In the genomic region with DNA sequence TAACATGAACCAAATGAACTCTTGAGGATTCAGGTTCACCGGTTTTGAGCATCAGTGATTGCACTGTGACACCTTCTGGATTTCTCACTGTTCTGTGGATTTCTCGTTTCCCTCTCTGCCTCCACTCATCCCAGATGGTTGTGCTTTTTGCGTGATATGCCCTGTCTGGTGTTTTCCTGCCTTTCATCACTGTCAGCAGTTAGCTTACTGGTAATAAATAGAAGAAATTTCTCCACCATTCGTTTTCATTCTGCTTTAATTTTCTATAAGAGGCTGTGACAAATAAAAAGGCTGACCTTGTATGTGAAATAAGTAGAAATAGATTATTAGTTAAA, we compare ENCODE assay signal across 24 cellular contexts. TPM values are rescaled to one million over a fixed set of nuclear protein-coding genes. Genes with fewer than 3 reads are reported as not detected.
DNase-seq lines count a peak whose midpoint lies in the region; ATAC-seq and TF ChIP-seq lines count a peak whose summit lies in the region.
"Had no signal": no experiment of that assay in that cellular context is flagged by ENCODE, and none has a peak within 500 bp of the region (broad histone marks: within the 10 kb centered on the region; RNA-seq: fewer than 3 reads in every experiment).

No MANE protein-coding gene starts in this region.

- H3K27ac ChIP-seq in SK-N-SH (ENCODE audit: low read depth in 2 of 2, low read length in 1 of 2) (peak overlapping the region in 1 of 2 experiments; percentile 91; a peak in 2 of 4 replicates), right cardiac atrium (ENCODE audit: low read length) (no peak overlapping the region)
- H3K27ac ChIP-seq: PC-9, RWPE1 had no signal

- WGBS in SK-N-SH (ENCODE audit: low lambda C conversion rate): 74% methylated on average over 4 of the region's 4 CpGs
- WGBS in right cardiac atrium: 77% methylated on average over 4 of the region's 4 CpGs

- H3K36me3 ChIP-seq in SK-N-SH (replicated peaks in 1 of 2; ENCODE audit: control insufficient read depth in 1 of 2, insufficient read depth in 2 of 2, low read length in 1 of 2): peaks cover 6 to 9% of the 10 kb centered on the region in 2 experiments
- H3K36me3 ChIP-seq: BE2C had no signal

- no peak for TF ChIP-seq EP300 in SK-N-SH (IDR thresholded peaks at IDR 0.05; ENCODE audit: borderline replicate concordance in 1 of 2, low read depth in 1 of 2, low read length in 1 of 2)

- DNase-seq in SK-N-SH (no peak), chondrocyte (ENCODE audit: low spot score) (no peak), fibroblast of villous mesenchyme (ENCODE audit: low read depth) (peak; percentile 36), SHP77 (lab: John Stamatoyannopoulos, UW) (no peak), right cardiac atrium (no peak)
- no peak for DNase-seq in activated CD4-positive, alpha-beta memory T cell treated with anti-CD3 and anti-CD28 coated beads for 36 hours
- DNase-seq: 8988T, BE2C, EL, GF-D8, H7, KBM-7, NCI-H1092, NCI-H1436, NCI-H187 treated with DMSO at 0.1 percent for 48 hours, NCI-H2107, NCI-H226, NCI-H510A treated with DMSO at 0.1 percent for 48 hours, NCI-H748 treated with DMSO at 0.1 percent for 48 hours, PC-9, SIG-M5 had no signal

- TF ChIP-seq RAD21 in SK-N-SH (IDR thresholded peaks at IDR 0.05; ENCODE audit: low read length): no peak

- H3K4me1 ChIP-seq in SK-N-SH (ENCODE audit: control insufficient read depth in 1 of 2, insufficient read depth in 2 of 2, low read depth in 1 of 2, low read length in 1 of 2) (peaks cover 8 to 23% of the 10 kb centered on the region in 2 experiments), right cardiac atrium (ENCODE audit: control insufficient read depth, insufficient read depth, low read length) (peaks cover 3% of the 10 kb centered on the region)
- H3K4me1 ChIP-seq: BE2C had no signal

- H3K27me3 ChIP-seq in SK-N-SH (ENCODE audit: insufficient read depth) (no peaks in the 10 kb centered on the region), right cardiac atrium (ENCODE audit: control insufficient read depth, insufficient read depth) (no peaks in the 10 kb centered on the region)
- H3K27me3 ChIP-seq: BE2C had no signal

- H4K20me1 ChIP-seq in SK-N-SH (ENCODE audit: insufficient read depth): no peaks in the 10 kb centered on the region

- H3K4me3 ChIP-seq in SK-N-SH (ENCODE audit: low read depth in 2 of 2, low read length in 1 of 2) (no peak overlapping the region), fibroblast of villous mesenchyme (ENCODE audit: low read depth, low read length) (no peak overlapping the region), right cardiac atrium (ENCODE audit: low read length) (no peak overlapping the region)
- H3K4me3 ChIP-seq: PC-9 had no signal

- peaks cover 58% of the 10 kb centered on the region for H3K4me1 Mint-ChIP-seq in chondrocyte (ENCODE audit: low read depth)
- H3K4me1 Mint-ChIP-seq in activated CD4-positive, alpha-beta memory T cell treated with anti-CD3 and anti-CD28 coated beads for 36 hours (ENCODE audit: low read depth): peaks cover 42% of the 10 kb centered on the region

- H2AFZ ChIP-seq in SK-N-SH (ENCODE audit: low read depth): no peak overlapping the region
- H2AFZ ChIP-seq: PC-9 had no signal

- H3K27ac Mint-ChIP-seq in chondrocyte (ENCODE audit: unreplicated experiment): peak overlapping the region; percentile 92
- H3K27ac Mint-ChIP-seq in activated CD4-positive, alpha-beta memory T cell treated with anti-CD3 and anti-CD28 coated beads for 36 hours: no peak overlapping the region

- H3K9ac ChIP-seq in SK-N-SH: 0 out of 2 replicates have a peak overlapping the region, but pooled peaks have one; percentile 1

- no peak for TF ChIP-seq CTCF in SK-N-SH (IDR thresholded peaks at IDR 0.05)
- no peak for TF ChIP-seq CTCF in chondrocyte (IDR thresholded peaks at IDR 0.05)
- TF ChIP-seq CTCF in fibroblast of villous mesenchyme (IDR thresholded peaks at IDR 0.05; ENCODE audit: insufficient read depth, low read depth, low read length): no peak

- no peaks in the 10 kb centered on the region for H3K9me2 ChIP-seq in SK-N-SH

- H3K4me3 Mint-ChIP-seq in chondrocyte (ENCODE audit: unreplicated experiment): no peak overlapping the region
- H3K4me3 Mint-ChIP-seq in activated CD4-positive, alpha-beta memory T cell treated with anti-CD3 and anti-CD28 coated beads for 36 hours: no peak overlapping the region

- H3F3A ChIP-seq in SK-N-SH (replicated peaks; ENCODE audit: insufficient read depth): peaks cover 23% of the 10 kb centered on the region

- no peak overlapping the region for H3K4me2 ChIP-seq in SK-N-SH
- H3K4me2 ChIP-seq: PC-9 had no signal

- peaks cover 17% of the 10 kb centered on the region for H3K36me3 Mint-ChIP-seq in chondrocyte (ENCODE audit: low read depth)
- peaks cover 31% of the 10 kb centered on the region for H3K36me3 Mint-ChIP-seq in activated CD4-positive, alpha-beta memory T cell treated with anti-CD3 and anti-CD28 coated beads for 36 hours

- no peaks in the 10 kb centered on the region for H3K9me3 Mint-ChIP-seq in chondrocyte (ENCODE audit: low read depth)
- peaks cover 6% of the 10 kb centered on the region for H3K9me3 Mint-ChIP-seq in activated CD4-positive, alpha-beta memory T cell treated with anti-CD3 and anti-CD28 coated beads for 36 hours

- peaks cover 23% of the 10 kb centered on the region for H3K79me2 ChIP-seq in SK-N-SH (ENCODE audit: insufficient read depth)

- ATAC-seq in SK-N-SH treated with all-trans-retinoic acid at 6 μM for 48 hours (no peak), right cardiac atrium (no peak), HG02852 (IDR thresholded peaks at IDR 0.05; ENCODE audit: unreplicated experiment) (no peak)

- no peaks in the 10 kb centered on the region for H3K9me3 ChIP-seq in SK-N-SH
- no peaks in the 10 kb centered on the region for H3K9me3 ChIP-seq in right cardiac atrium (ENCODE audit: control insufficient read depth, low read length)
- H3K9me3 ChIP-seq: BE2C had no signal

- POLR2A ChIA-PET in SK-N-SH (lab: Yijun Ruan, JAX): interaction anchor here (1.1 kb wide), 1 partner anchor 16 kb away, joined by 3 read pairs; no protein-coding TSS in a partner anchor
- POLR2A ChIA-PET in activated CD4-positive, alpha-beta memory T cell treated with anti-CD3 and anti-CD28 coated beads for 36 hours (lab: Charles Lee): interaction anchor here (1.6 kb wide), 1 partner anchor 17 kb away, joined by 7 read pairs; a partner anchor contains a TSS

- H3K27me3 Mint-ChIP-seq in chondrocyte (ENCODE audit: low read depth): no peaks in the 10 kb centered on the region
- H3K27me3 Mint-ChIP-seq in activated CD4-positive, alpha-beta memory T cell treated with anti-CD3 and anti-CD28 coated beads for 36 hours: no peaks in the 10 kb centered on the region

- CTCF ChIA-PET in SK-N-SH (lab: Yijun Ruan, JAX): interaction anchor here (1.0 to 1.4 kb wide), 3 partner anchors 24 to 30 kb away, joined by 3 to 5 read pairs (median 4); no protein-coding TSS in a partner anchor
- CTCF ChIA-PET in activated CD4-positive, alpha-beta memory T cell treated with anti-CD3 and anti-CD28 coated beads for 36 hours (lab: Charles Lee): no interaction called here

- intact Hi-C loops in activated CD4-positive, alpha-beta memory T cell treated with anti-CD3 and anti-CD28 coated beads for 36 hours (cut with micrococcal nuclease): no loop called here
- intact Hi-C loops in right cardiac atrium (cut with DNase I): no loop called here

TF ChIP-seq in SK-N-SH, 30 proteins besides CTCF, POLR2A, EP300 and RAD21 (continues in another document):
- TF ChIP-seq FOXM1 (IDR thresholded peaks at IDR 0.05; ENCODE audit: low read depth): no peak
- TF ChIP-seq, protein P1, sequence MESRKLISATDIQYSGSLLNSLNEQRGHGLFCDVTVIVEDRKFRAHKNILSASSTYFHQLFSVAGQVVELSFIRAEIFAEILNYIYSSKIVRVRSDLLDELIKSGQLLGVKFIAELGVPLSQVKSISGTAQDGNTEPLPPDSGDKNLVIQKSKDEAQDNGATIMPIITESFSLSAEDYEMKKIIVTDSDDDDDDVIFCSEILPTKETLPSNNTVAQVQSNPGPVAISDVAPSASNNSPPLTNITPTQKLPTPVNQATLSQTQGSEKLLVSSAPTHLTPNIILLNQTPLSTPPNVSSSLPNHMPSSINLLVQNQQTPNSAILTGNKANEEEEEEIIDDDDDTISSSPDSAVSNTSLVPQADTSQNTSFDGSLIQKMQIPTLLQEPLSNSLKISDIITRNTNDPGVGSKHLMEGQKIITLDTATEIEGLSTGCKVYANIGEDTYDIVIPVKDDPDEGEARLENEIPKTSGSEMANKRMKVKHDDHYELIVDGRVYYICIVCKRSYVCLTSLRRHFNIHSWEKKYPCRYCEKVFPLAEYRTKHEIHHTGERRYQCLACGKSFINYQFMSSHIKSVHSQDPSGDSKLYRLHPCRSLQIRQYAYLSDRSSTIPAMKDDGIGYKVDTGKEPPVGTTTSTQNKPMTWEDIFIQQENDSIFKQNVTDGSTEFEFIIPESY (IDR thresholded peaks at IDR 0.05; ENCODE audit: borderline replicate concordance, low read depth): no peak
- TF ChIP-seq SMC3 (IDR thresholded peaks at IDR 0.05; ENCODE audit: low read depth, low read length): no peak
- TF ChIP-seq TCF12 (IDR thresholded peaks at IDR 0.05): no peak

TF ChIP-seq in SK-N-SH treated with all-trans-retinoic acid at 6 μM for 48 hours, 23 proteins besides CTCF, POLR2A, EP300 and RAD21 (continues in another document):
- no peak for TF ChIP-seq BACH2 (CRISPR knock-in tag; IDR thresholded peaks at IDR 0.05; ENCODE audit: borderline replicate concordance)
- TF ChIP-seq ESRRG (CRISPR knock-in tag; IDR thresholded peaks at IDR 0.05): no peak

RNA-seq across cellular contexts. Expression of a gene that starts 16.2 kb away (rescaled TPM):
- 12.4 and 17.4 TPM in 2 replicates for polyA plus RNA-seq in SK-N-SH (2012; rRNA removed)
- polyA plus RNA-seq in SK-N-SH (2012; cell fraction: cytosol; rRNA removed): 20.2 and 28.4 TPM in 2 replicates
- 4.7 and 7.0 TPM in 2 replicates for polyA plus RNA-seq in SK-N-SH (2012; cell fraction: nucleus; rRNA removed)
- total RNA-seq in chondrocyte: 26.1 to 29.6 TPM (median 29.5 TPM) in 3 replicates
- total RNA-seq in fibroblast of villous mesenchyme: 35.8 and 59.2 TPM in 2 replicates
- 10 to 100 TPM; 23.7 to 24.9 TPM for total RNA-seq in activated CD4-positive, alpha-beta memory T cell treated with anti-CD3 and anti-CD28 coated beads for 36 hours
- 10 to 100 TPM; 12.9 to 18.2 (median 14.3) TPM for total RNA-seq in right cardiac atrium
- 16.7 TPM for polyA plus RNA-seq in right cardiac atrium
